33 cellular contexts compared by ENCODE assay signal in genomic region chr10:72137583-72137982, GRCh38.
"Had no signal": no experiment of that assay in that cellular context is flagged by ENCODE, and none has a peak within 500 bp of the region (broad histone marks: within the 10 kb centered on the region; RNA-seq: fewer than 3 reads in every experiment).

No MANE protein-coding gene starts in this region.

- FAIRE-seq: astrocyte, bronchial epithelial cell had no signal

- ATAC-seq: activated naive CD4-positive, alpha-beta T cell treated with anti-CD3 and anti-CD28 coated beads, Interleukin-2, amount 50 U/mL, for 72 hours; activated naive CD8-positive, alpha-beta T cell treated with anti-CD3 and anti-CD28 coated beads, Interleukin-2, amount 50 U/mL, for 24 hours; activated T-cell treated with anti-CD3 and anti-CD28 coated beads, Interleukin-2, amount 50 U/mL, for 4 hours; activated T-cell treated with anti-CD3 and anti-CD28 coated beads, Interleukin-2, amount 50 U/mL, for 72 hours; activated T-helper 17 cell treated with anti-CD3 and anti-CD28 coated beads, Interleukin-2, amount 50 U/mL, for 72 hours; body of pancreas had no signal

- H3K9me3 ChIP-seq: adrenal gland, ascending aorta, body of pancreas had no signal

- H3K27me3 ChIP-seq: adrenal gland, ascending aorta, body of pancreas, brain microvascular endothelial cell, breast epithelium, cardiac muscle cell had no signal

- H3K4me1 ChIP-seq: ascending aorta, body of pancreas, breast epithelium had no signal

- H3K36me3 ChIP-seq: breast epithelium had no signal

- H3K27ac ChIP-seq: adrenal gland, ascending aorta, body of pancreas, brain microvascular endothelial cell, breast epithelium, cardiac muscle cell had no signal

- DNase-seq: activated effector memory CD4-positive, alpha-beta T cell treated with anti-CD3 and anti-CD28 coated beads, Interleukin-2, amount 50 U/mL, for 16 hours; activated effector memory CD4-positive, alpha-beta T cell treated with Interleukin-2 at 50 U/mL for 16 hours; activated gamma-delta T cell; activated gamma-delta T cell treated with Interleukin-2 at 50 U/mL for 16 hours; activated naive CD4-positive, alpha-beta T cell; activated naive CD4-positive, alpha-beta T cell treated with anti-CD3 and anti-CD28 coated beads for 36 hours; activated naive CD4-positive, alpha-beta T cell treated with anti-CD3 and anti-CD28 coated beads, Interleukin-2, amount 10 ng/mL, durations not matched to agents 7 days and 5 days; activated naive CD4-positive, alpha-beta T cell treated with anti-CD3 and anti-CD28 coated beads, Interleukin-2, amount 50 U/mL, for 16 hours; activated naive CD4-positive, alpha-beta T cell treated with Interleukin-2 at 50 U/mL for 16 hours; activated naive CD8-positive, alpha-beta T cell treated with anti-CD3 and anti-CD28 coated beads for 36 hours; activated naive CD8-positive, alpha-beta T cell treated with anti-CD3 and anti-CD28 coated beads, Interleukin-2, amount 10 ng/mL, durations not matched to agents 7 days and 5 days; activated naive CD8-positive, alpha-beta T cell treated with anti-CD3 and anti-CD28 coated beads, Interleukin-2, amount 50 U/mL, for 24 hours; activated T-cell treated with anti-CD3 and anti-CD28 coated beads, Interleukin-2, amount 50 U/mL, for 24 hours; activated T-cell treated with anti-CD3 and anti-CD28 coated beads, Interleukin-2, amount 50 U/mL, for 4 hours; activated T-cell treated with anti-CD3 and anti-CD28 coated beads, Interleukin-2, amount 50 U/mL, for 48 hours; activated T-cell treated with anti-CD3 and anti-CD28 coated beads, Interleukin-2, amount 50 U/mL, for 72 hours; adrenal gland; amniotic stem cell; amygdala; anterior cingulate cortex; aorta; body of pancreas; brain microvascular endothelial cell; caudate nucleus; central memory CD4-positive, alpha-beta T cell; cerebellar nuclear complex had no signal

- H3K4me3 ChIP-seq: adrenal gland, ascending aorta, body of pancreas, breast epithelium, cardiac muscle cell had no signal
